1 cellular context compared by ENCODE assay signal in genomic region chr19:30391554-30392551, GRCh38.
TF ChIP-seq lines count a peak whose summit lies in the region.

No MANE protein-coding gene starts in this region.

TF ChIP-seq in HCT116, 20 proteins besides CTCF, POLR2A, EP300 and RAD21 (continued from another document):
- TF ChIP-seq ZBTB33 (IDR thresholded peaks at IDR 0.05; ENCODE audit: extremely low read depth, insufficient replicate concordance, low read length) (no peak), EZH2 (IDR thresholded peaks at IDR 0.05) (no peak), CEBPB (IDR thresholded peaks at IDR 0.05; ENCODE audit: low read depth) (no peak), SP1 (IDR thresholded peaks at IDR 0.05; ENCODE audit: low read depth) (no peak)
